In the genomic region with DNA sequence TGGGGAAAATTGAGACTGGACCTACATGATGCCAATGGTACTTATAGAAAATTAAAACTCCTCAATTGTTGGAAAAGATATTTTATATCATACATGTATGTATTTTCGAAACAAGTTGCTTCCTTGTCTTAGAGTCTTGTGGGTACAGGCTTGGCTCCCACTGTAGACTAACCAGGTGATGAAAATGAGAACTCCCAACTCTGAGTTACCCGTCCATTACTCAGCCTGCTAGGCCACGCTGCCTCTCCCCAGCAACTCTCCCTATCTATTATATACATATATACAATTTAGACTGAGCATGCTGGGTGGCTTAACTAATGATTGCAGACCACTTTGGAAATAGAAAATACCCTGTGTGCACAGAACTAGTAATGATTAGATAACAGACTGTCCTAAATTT, we compare ENCODE assay signal across 30 cellular contexts.
"Had no signal": no experiment of that assay in that cellular context is flagged by ENCODE, and none has a peak within 500 bp of the region (broad histone marks: within the 10 kb centered on the region; RNA-seq: fewer than 3 reads in every experiment).

No MANE protein-coding gene starts in this region.

- DNase-seq: activated CD4-positive, alpha-beta memory T cell treated with anti-CD3 and anti-CD28 coated beads, Interleukin-2, amount 10 ng/mL, durations not matched to agents 7 days and 5 days; activated CD4-positive, alpha-beta T cell treated with anti-CD3 and anti-CD28 coated beads for 1 hour; activated CD4-positive, alpha-beta T cell treated with anti-CD3 and anti-CD28 coated beads, Interleukin-2, amount 10 ng/mL, durations not matched to agents 7 days and 5 days; activated CD8-positive, alpha-beta memory T cell treated with anti-CD3 and anti-CD28 coated beads, Interleukin-2, amount 50 U/mL, for 48 hours; activated gamma-delta T cell; activated naive CD4-positive, alpha-beta T cell treated with anti-CD3 and anti-CD28 coated beads, Interleukin-2, amount 50 U/mL, for 16 hours; activated T-cell treated with anti-CD3 and anti-CD28 coated beads, Interleukin-2, amount 50 U/mL, for 24 hours; anterior cingulate cortex; cortex of kidney; endodermal cell; foreskin keratinocyte; heart left ventricle; left ventricle myocardium inferior; mesendoderm; natural killer cell; occipital lobe; psoas muscle; stimulated activated CD4-positive, alpha-beta T cell treated with anti-CD3 and anti-CD28 coated beads, Interleukin-15, amount 100 ng/mL, for 24 hours; stimulated activated CD4-positive, alpha-beta T cell treated with anti-CD3 and anti-CD28 coated beads, Interleukin-2, amount 100 ng/mL, for 24 hours; stimulated activated naive CD4-positive, alpha-beta T cell; T-helper 17 cell; T1000; upper lobe of left lung had no signal

- H3K9me3 ChIP-seq: esophagus muscularis mucosa, heart left ventricle, left ventricle myocardium inferior, psoas muscle, suprapubic skin, upper lobe of left lung had no signal

- H3K4me3 Mint-ChIP-seq: activated CD4-positive, alpha-beta memory T cell treated with anti-CD3 and anti-CD28 coated beads, Interleukin-2, amount 10 ng/mL, durations not matched to agents 7 days and 5 days; activated CD4-positive, alpha-beta T cell treated with anti-CD3 and anti-CD28 coated beads, Interleukin-2, amount 10 ng/mL, durations not matched to agents 7 days and 5 days; activated T-cell treated with anti-CD3 and anti-CD28 coated beads, Interleukin-2, amount 50 U/mL, for 24 hours; endodermal cell; natural killer cell; neural progenitor cell; T-helper 17 cell; WTC11 had no signal

- H3K27me3 ChIP-seq: esophagus muscularis mucosa, foreskin keratinocyte, heart left ventricle, neural progenitor cell, suprapubic skin, upper lobe of left lung had no signal

- H3K9me3 Mint-ChIP-seq: activated CD4-positive, alpha-beta memory T cell treated with anti-CD3 and anti-CD28 coated beads, Interleukin-2, amount 10 ng/mL, durations not matched to agents 7 days and 5 days; activated CD4-positive, alpha-beta T cell treated with anti-CD3 and anti-CD28 coated beads, Interleukin-2, amount 10 ng/mL, durations not matched to agents 7 days and 5 days; activated T-cell treated with anti-CD3 and anti-CD28 coated beads, Interleukin-2, amount 50 U/mL, for 24 hours; endodermal cell; natural killer cell; neural progenitor cell had no signal

- H3K4me3 ChIP-seq: esophagus muscularis mucosa, heart left ventricle, left ventricle myocardium inferior, lung, neural progenitor cell, psoas muscle, suprapubic skin, upper lobe of left lung had no signal

- H3K36me3 ChIP-seq: esophagus muscularis mucosa, heart left ventricle, left ventricle myocardium inferior, neural progenitor cell, suprapubic skin, upper lobe of left lung had no signal

- H3K4me1 Mint-ChIP-seq: activated CD4-positive, alpha-beta memory T cell treated with anti-CD3 and anti-CD28 coated beads, Interleukin-2, amount 10 ng/mL, durations not matched to agents 7 days and 5 days; activated CD4-positive, alpha-beta T cell treated with anti-CD3 and anti-CD28 coated beads, Interleukin-2, amount 10 ng/mL, durations not matched to agents 7 days and 5 days had no signal

- H3K4me1 ChIP-seq: parathyroid adenoma, psoas muscle, upper lobe of left lung had no signal

- H3K36me3 Mint-ChIP-seq: brain, natural killer cell, neural progenitor cell, WTC11 had no signal

- ATAC-seq: foreskin keratinocyte, heart left ventricle, natural killer cell, psoas muscle, T-helper 17 cell, WTC11 had no signal

- H3K27ac ChIP-seq: esophagus muscularis mucosa, heart left ventricle, left ventricle myocardium inferior, neural progenitor cell, parathyroid adenoma, psoas muscle, suprapubic skin, upper lobe of left lung had no signal

- H3K27ac Mint-ChIP-seq: activated CD4-positive, alpha-beta memory T cell treated with anti-CD3 and anti-CD28 coated beads, Interleukin-2, amount 10 ng/mL, durations not matched to agents 7 days and 5 days; activated CD4-positive, alpha-beta T cell treated with anti-CD3 and anti-CD28 coated beads, Interleukin-2, amount 10 ng/mL, durations not matched to agents 7 days and 5 days; activated T-cell treated with anti-CD3 and anti-CD28 coated beads, Interleukin-2, amount 50 U/mL, for 24 hours; endodermal cell; natural killer cell; neural progenitor cell; T-helper 17 cell; WTC11 had no signal
